ENCODE assay signal across 19 cellular contexts in the genomic region with DNA sequence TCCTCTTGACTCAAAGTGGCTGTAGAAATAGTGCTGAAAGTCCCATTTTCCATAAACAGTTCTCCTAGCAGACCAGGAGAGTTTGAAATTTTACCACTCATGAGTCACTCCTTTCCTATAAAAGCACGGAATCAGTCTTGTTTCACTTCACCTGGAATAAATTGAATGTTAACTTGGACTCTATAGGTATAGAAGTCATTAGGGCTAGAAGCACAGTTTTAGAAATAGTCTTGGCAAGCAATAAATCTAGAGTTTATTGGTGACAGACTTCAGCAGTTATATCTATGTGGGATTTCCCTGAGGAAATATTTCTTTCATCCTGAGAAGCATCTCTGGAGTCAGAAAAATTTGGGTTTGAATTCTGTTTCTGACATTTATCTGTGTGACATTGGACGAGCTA.
"Had no signal": no experiment of that assay in that cellular context is flagged by ENCODE, and none has a peak within 500 bp of the region (broad histone marks: within the 10 kb centered on the region; RNA-seq: fewer than 3 reads in every experiment).

No MANE protein-coding gene starts in this region.

- DNase-seq: dorsolateral prefrontal cortex; effector CD4-positive, alpha-beta T cell; foreskin fibroblast; gastrocnemius medialis; head of caudate nucleus; naive thymus-derived CD4-positive, alpha-beta T cell; right cardiac atrium; sigmoid colon; stimulated activated CD4-positive, alpha-beta T cell treated with anti-CD3 and anti-CD28 coated beads, Interleukin-2, amount 100 ng/mL, for 24 hours; stimulated activated CD4-positive, alpha-beta T cell treated with anti-CD3 and anti-CD28 coated beads, Interleukin-4, amount 100 ng/mL, for 24 hours; stimulated activated naive CD4-positive, alpha-beta T cell treated with Interleukin-2 at 50 U/mL for 16 hours; stomach; thyroid gland had no signal

- H3K9ac ChIP-seq: neural progenitor cell had no signal

- H2AFZ ChIP-seq: neural progenitor cell had no signal

- H3K4me2 ChIP-seq: neural progenitor cell had no signal

- H3K4me3 ChIP-seq: dorsolateral prefrontal cortex, gastrocnemius medialis, lung, neural progenitor cell, prostate gland, sigmoid colon, stomach, thyroid gland had no signal

- H3K27me3 ChIP-seq: dorsolateral prefrontal cortex, gastrocnemius medialis, neural progenitor cell, sigmoid colon, stomach, thyroid gland had no signal

- ATAC-seq: esophagus mucosa; gastrocnemius medialis; left lobe of liver; naive thymus-derived CD4-positive, alpha-beta T cell; right cardiac atrium; stimulated activated effector memory CD8-positive, alpha-beta T cell treated with anti-CD3 and anti-CD28 coated beads, Interleukin-12 subunit alpha, Interleukin-12 subunit beta, amount 100 ng/mL, for 72 hours had no signal

- H3K4me1 ChIP-seq: gastrocnemius medialis, prostate gland, sigmoid colon, stomach had no signal

- H3K27ac ChIP-seq: dorsolateral prefrontal cortex, gastrocnemius medialis, neural progenitor cell, prostate gland, sigmoid colon, stomach, thyroid gland had no signal

- H3K36me3 ChIP-seq: gastrocnemius medialis, neural progenitor cell, prostate gland, sigmoid colon, stomach, thyroid gland had no signal

- H3K9me3 ChIP-seq: gastrocnemius medialis, prostate gland, sigmoid colon, stomach, thyroid gland had no signal
